Comparison of ENCODE assay signal across 8 cellular contexts in genomic region chr9:95462419-95463121, GRCh38. TPM values are rescaled to one million over a fixed set of nuclear protein-coding genes. Genes with fewer than 3 reads are reported as not detected.
DNase-seq lines count a peak whose midpoint lies in the region; ATAC-seq and TF ChIP-seq lines count a peak whose summit lies in the region.

No MANE protein-coding gene starts in this region.

- peaks cover 20% of the 10 kb centered on the region for H3K4me1 ChIP-seq in suprapubic skin

- POLR2A ChIA-PET in BJ (lab: Charles Lee): no interaction called here

- ATAC-seq in GM19351 (IDR thresholded peaks at IDR 0.05; ENCODE audit: unreplicated experiment) (peak; percentile 94), HG03520 (IDR thresholded peaks at IDR 0.05; ENCODE audit: unreplicated experiment) (peak; percentile 89)
- peak; percentile 96 to 98 for ATAC-seq in activated T-cell treated with anti-CD3 and anti-CD28 coated beads, Interleukin-2, amount 50 U/mL, for 72 hours (replicated peaks in 1 of 2)

- H3K36me3 Mint-ChIP-seq in activated T-cell treated with anti-CD3 and anti-CD28 coated beads, Interleukin-2, amount 50 U/mL, for 72 hours (ENCODE audit: insufficient read depth in 2 of 2): no peaks in the 10 kb centered on the region

- H3K27ac ChIP-seq in suprapubic skin: peak overlapping the region; percentile 26

- H3K9me3 ChIP-seq in suprapubic skin: no peaks in the 10 kb centered on the region

- no peak for TF ChIP-seq POLR2A in suprapubic skin (IDR thresholded peaks at IDR 0.05)

- no peaks in the 10 kb centered on the region for H3K27me3 ChIP-seq in BJ (ENCODE audit: control insufficient read depth, insufficient read depth, low read length)
- no peaks in the 10 kb centered on the region for H3K27me3 ChIP-seq in suprapubic skin

- H3K4me3 ChIP-seq in BJ (ENCODE audit: low read depth, low read length) (peak overlapping the region; percentile 17; the same call in 1 of the 2 replicates), fibroblast of mammary gland (ENCODE audit: control insufficient read depth, low read depth, low read length) (peak overlapping the region; percentile 34), suprapubic skin (peak overlapping the region; percentile 43)

- peak overlapping the region; percentile 43 for H3K27ac Mint-ChIP-seq in activated T-cell treated with anti-CD3 and anti-CD28 coated beads, Interleukin-2, amount 50 U/mL, for 72 hours

- DNase-seq in BJ (ENCODE audit: low read depth): peak; percentile 53
- peak; percentile 75 to 77 for DNase-seq in activated T-cell treated with anti-CD3 and anti-CD28 coated beads, Interleukin-2, amount 50 U/mL, for 72 hours
- peak; percentile 87 for DNase-seq in fibroblast of mammary gland (ENCODE audit: low read depth)
- DNase-seq in occipital lobe (lab: John Stamatoyannopoulos, UW): peak; percentile 72
- no peak for DNase-seq in suprapubic skin (ENCODE audit: low spot score in 2 of 2)

- CTCF ChIA-PET in BJ (lab: Yijun Ruan, JAX): interaction anchor here (0.7 to 1.1 kb wide), 3 partner anchors 11 to 755 kb away, joined by 3 read pairs; no protein-coding TSS in a partner anchor

- peaks cover 8% of the 10 kb centered on the region for H3K36me3 ChIP-seq in BJ (ENCODE audit: control insufficient read depth, insufficient read depth, low read length)
- peaks cover 46% of the 10 kb centered on the region for H3K36me3 ChIP-seq in suprapubic skin

- peak overlapping the region; percentile 81 to 90 for H3K4me3 Mint-ChIP-seq in activated T-cell treated with anti-CD3 and anti-CD28 coated beads, Interleukin-2, amount 50 U/mL, for 72 hours

- peaks cover 25% of the 10 kb centered on the region for H3K4me1 Mint-ChIP-seq in activated T-cell treated with anti-CD3 and anti-CD28 coated beads, Interleukin-2, amount 50 U/mL, for 72 hours (ENCODE audit: low read depth)

- TF ChIP-seq CTCF in BJ (IDR thresholded peaks at IDR 0.05; ENCODE audit: insufficient read depth, low read depth, low read length) (no peak), fibroblast of mammary gland (conservative IDR thresholded peaks at IDR 0.05; ENCODE audit: control insufficient read depth, insufficient read depth, low read depth, low read length) (no peak), suprapubic skin (IDR thresholded peaks at IDR 0.05) (no peak)

- 2% methylated on average over 19 of the region's 21 CpGs for WGBS in suprapubic skin

- TF ChIP-seq EP300 in suprapubic skin (IDR thresholded peaks at IDR 0.05): no peak

- H3K9me3 Mint-ChIP-seq in activated T-cell treated with anti-CD3 and anti-CD28 coated beads, Interleukin-2, amount 50 U/mL, for 72 hours: no peaks in the 10 kb centered on the region

- peaks cover 10% of the 10 kb centered on the region for H3K27me3 Mint-ChIP-seq in activated T-cell treated with anti-CD3 and anti-CD28 coated beads, Interleukin-2, amount 50 U/mL, for 72 hours (ENCODE audit: low read depth)

TF ChIP-seq in PFSK-1, 5 proteins besides CTCF, POLR2A, EP300 and RAD21:
- TF ChIP-seq REST (IDR thresholded peaks at IDR 0.05; ENCODE audit: insufficient read depth in 1 of 2, low read depth in 2 of 2, low read length in 2 of 2) (peak; percentile 19 to 58; a peak in 1 of 4 replicates), TAF1 (IDR thresholded peaks at IDR 0.05; ENCODE audit: borderline replicate concordance, insufficient read depth, low read length) (peak; percentile 38; the same call in 1 of the 2 replicates), POLR2AphosphoS5 (IDR thresholded peaks at IDR 0.05; ENCODE audit: low read depth, low read length) (peak; percentile 54; the same call in 1 of the 2 replicates), SIN3A (IDR thresholded peaks at IDR 0.05; ENCODE audit: borderline replicate concordance, insufficient read depth, low read length) (peak; percentile 84; the same call in 1 of the 2 replicates), FOXP2 (optimal IDR thresholded peaks at IDR 0.05; ENCODE audit: borderline replicate concordance, extremely low read depth, extremely low read length, insufficient read depth) (peak; percentile 75)

RNA-seq across cellular contexts. Expression of gene PTCH1, which starts 54.2 kb away (rescaled TPM):
- 1.5 and 2.8 TPM in 2 replicates for polyA plus RNA-seq in BJ (2011; rRNA removed)
- polyA minus RNA-seq in BJ (2011; rRNA and poly(A)+ RNA removed): 6.1 and 6.5 TPM in 2 replicates
- 18.3 TPM for polyA plus RNA-seq in PFSK-1 (2012; ENCODE audit: insufficient read length, low read depth)
- 10 to 100 TPM in 1 of 2 donors, 1 to 10 TPM in 1; 5.9 to 10.5 TPM for total RNA-seq in activated T-cell treated with anti-CD3 and anti-CD28 coated beads, Interleukin-2, amount 50 U/mL, for 72 hours
- 8.3 TPM for total RNA-seq in occipital lobe
- 10 to 100 TPM in 3 of 4 donors, 1 to 10 TPM in 1; 9.9 to 59.0 (median 27.9) TPM for total RNA-seq in suprapubic skin

Comparison
In these comparisons a context has a peak if more than half of its experiments do, and no peak if none do; other contexts are left out.
1. DNase-seq: peak in BJ (single experiment), activated T-cell treated with anti-CD3 and anti-CD28 coated beads, Interleukin-2, amount 50 U/mL, for 72 hours (2 of 2), fibroblast of mammary gland (single experiment) and occipital lobe (single experiment); none in suprapubic skin (0 of 2).
2. Peak in every context shown above with its lines, with median percentiles within 50 percentile points of each other: H3K4me3 ChIP-seq and ATAC-seq.